In the genomic region with DNA sequence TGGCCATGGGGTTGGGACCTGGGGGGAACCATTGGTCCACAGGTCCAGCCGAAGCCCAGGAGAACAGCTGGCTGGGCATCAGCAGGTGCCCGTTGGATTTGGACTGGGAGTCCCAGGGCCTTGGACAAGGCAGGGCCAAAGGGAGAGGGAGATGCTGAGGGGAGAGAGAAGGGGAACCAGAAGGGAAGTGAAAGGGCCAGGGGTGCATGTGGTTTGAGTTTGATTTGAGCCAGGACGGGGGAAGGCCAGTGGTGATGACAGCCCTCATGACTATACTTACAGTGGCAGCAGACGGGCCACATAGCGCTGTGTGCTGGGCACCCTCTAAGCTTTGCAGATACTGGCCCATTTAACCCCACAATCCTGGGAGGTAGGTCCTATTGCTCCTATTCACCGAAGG, we compare ENCODE assay signal across 1 cellular context.
TF ChIP-seq lines count a peak whose summit lies in the region.

No MANE protein-coding gene starts in this region.

TF ChIP-seq in GM12878, 131 proteins besides CTCF, POLR2A, EP300 and RAD21 (continues in another document):
- TF ChIP-seq ASH2L (IDR thresholded peaks at IDR 0.05; ENCODE audit: borderline replicate concordance, low read depth) (no peak), ZNF207 (IDR thresholded peaks at IDR 0.05; ENCODE audit: borderline replicate concordance) (no peak), CBFB (IDR thresholded peaks at IDR 0.05; ENCODE audit: low read depth) (no peak), DPF2 (IDR thresholded peaks at IDR 0.05) (peak; percentile 64; the same call in 1 of the 2 replicates), MTA2 (IDR thresholded peaks at IDR 0.05; ENCODE audit: low read depth) (no peak; the same call in 1 of the 2 replicates), TBL1XR1 (IDR thresholded peaks at IDR 0.05; ENCODE audit: low read depth, low read length) (no peak), POLR2AphosphoS2 (IDR thresholded peaks at IDR 0.05; ENCODE audit: low read depth, low read length) (no peak), BRCA1 (IDR thresholded peaks at IDR 0.05; ENCODE audit: low read depth, low read length) (no peak), CBX5 (IDR thresholded peaks at IDR 0.05; ENCODE audit: low read depth) (no peak), FOS (IDR thresholded peaks at IDR 0.05; ENCODE audit: borderline replicate concordance, extremely low read depth, insufficient read length) (no peak), HDAC6 (IDR thresholded peaks at IDR 0.05; ENCODE audit: unreplicated experiment) (no peak), ZNF217 (IDR thresholded peaks at IDR 0.05) (no peak), MTA3 (IDR thresholded peaks at IDR 0.05; ENCODE audit: borderline replicate concordance, low read length) (no peak), RUNX3 (IDR thresholded peaks at IDR 0.05; ENCODE audit: low read length) (peak; percentile 90), CHD2 (IDR thresholded peaks at IDR 0.05; ENCODE audit: borderline replicate concordance, low read depth, low read length) (0 out of 2 replicates have a peak, but pooled peaks have one; percentile 47), TAF1 (IDR thresholded peaks at IDR 0.05; ENCODE audit: borderline replicate concordance, low read depth, low read length) (no peak), YY1 (IDR thresholded peaks at IDR 0.05; ENCODE audit: low read depth, low read length) (no peak), NR2F1 (conservative IDR thresholded peaks at IDR 0.05) (peak; percentile 70), ZNF274 (IDR thresholded peaks at IDR 0.05; ENCODE audit: insufficient read depth, insufficient read length) (no peak)
- TF ChIP-seq, protein P1, sequence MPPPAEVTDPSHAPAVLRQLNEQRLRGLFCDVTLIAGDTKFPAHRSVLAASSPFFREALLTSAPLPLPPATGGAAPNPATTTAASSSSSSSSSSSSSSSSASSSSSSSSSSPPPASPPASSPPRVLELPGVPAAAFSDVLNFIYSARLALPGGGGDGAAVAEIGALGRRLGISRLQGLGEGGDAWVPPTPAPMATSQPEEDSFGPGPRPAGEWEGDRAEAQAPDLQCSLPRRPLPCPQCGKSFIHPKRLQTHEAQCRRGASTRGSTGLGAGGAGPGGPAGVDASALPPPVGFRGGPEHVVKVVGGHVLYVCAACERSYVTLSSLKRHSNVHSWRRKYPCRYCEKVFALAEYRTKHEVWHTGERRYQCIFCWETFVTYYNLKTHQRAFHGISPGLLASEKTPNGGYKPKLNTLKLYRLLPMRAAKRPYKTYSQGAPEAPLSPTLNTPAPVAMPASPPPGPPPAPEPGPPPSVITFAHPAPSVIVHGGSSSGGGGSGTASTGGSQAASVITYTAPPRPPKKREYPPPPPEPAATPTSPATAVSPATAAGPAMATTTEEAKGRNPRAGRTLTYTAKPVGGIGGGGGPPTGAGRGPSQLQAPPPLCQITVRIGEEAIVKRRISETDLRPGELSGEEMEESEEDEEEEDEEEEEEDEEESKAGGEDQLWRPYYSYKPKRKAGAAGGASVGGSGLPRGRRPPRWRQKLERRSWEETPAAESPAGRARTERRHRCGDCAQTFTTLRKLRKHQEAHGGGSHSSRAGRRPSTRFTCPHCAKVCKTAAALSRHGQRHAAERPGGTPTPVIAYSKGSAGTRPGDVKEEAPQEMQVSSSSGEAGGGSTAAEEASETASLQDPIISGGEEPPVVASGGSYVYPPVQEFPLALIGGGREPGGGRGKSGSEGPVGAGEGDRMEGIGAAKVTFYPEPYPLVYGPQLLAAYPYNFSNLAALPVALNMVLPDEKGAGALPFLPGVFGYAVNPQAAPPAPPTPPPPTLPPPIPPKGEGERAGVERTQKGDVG (CRISPR knock-in tag; IDR thresholded peaks at IDR 0.05) = no peak
- TF ChIP-seq, protein P2, sequence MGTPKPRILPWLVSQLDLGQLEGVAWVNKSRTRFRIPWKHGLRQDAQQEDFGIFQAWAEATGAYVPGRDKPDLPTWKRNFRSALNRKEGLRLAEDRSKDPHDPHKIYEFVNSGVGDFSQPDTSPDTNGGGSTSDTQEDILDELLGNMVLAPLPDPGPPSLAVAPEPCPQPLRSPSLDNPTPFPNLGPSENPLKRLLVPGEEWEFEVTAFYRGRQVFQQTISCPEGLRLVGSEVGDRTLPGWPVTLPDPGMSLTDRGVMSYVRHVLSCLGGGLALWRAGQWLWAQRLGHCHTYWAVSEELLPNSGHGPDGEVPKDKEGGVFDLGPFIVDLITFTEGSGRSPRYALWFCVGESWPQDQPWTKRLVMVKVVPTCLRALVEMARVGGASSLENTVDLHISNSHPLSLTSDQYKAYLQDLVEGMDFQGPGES (IDR thresholded peaks at IDR 0.05) = no peak
- TF ChIP-seq, protein P3, sequence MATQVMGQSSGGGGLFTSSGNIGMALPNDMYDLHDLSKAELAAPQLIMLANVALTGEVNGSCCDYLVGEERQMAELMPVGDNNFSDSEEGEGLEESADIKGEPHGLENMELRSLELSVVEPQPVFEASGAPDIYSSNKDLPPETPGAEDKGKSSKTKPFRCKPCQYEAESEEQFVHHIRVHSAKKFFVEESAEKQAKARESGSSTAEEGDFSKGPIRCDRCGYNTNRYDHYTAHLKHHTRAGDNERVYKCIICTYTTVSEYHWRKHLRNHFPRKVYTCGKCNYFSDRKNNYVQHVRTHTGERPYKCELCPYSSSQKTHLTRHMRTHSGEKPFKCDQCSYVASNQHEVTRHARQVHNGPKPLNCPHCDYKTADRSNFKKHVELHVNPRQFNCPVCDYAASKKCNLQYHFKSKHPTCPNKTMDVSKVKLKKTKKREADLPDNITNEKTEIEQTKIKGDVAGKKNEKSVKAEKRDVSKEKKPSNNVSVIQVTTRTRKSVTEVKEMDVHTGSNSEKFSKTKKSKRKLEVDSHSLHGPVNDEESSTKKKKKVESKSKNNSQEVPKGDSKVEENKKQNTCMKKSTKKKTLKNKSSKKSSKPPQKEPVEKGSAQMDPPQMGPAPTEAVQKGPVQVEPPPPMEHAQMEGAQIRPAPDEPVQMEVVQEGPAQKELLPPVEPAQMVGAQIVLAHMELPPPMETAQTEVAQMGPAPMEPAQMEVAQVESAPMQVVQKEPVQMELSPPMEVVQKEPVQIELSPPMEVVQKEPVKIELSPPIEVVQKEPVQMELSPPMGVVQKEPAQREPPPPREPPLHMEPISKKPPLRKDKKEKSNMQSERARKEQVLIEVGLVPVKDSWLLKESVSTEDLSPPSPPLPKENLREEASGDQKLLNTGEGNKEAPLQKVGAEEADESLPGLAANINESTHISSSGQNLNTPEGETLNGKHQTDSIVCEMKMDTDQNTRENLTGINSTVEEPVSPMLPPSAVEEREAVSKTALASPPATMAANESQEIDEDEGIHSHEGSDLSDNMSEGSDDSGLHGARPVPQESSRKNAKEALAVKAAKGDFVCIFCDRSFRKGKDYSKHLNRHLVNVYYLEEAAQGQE (IDR thresholded peaks at IDR 0.05; ENCODE audit: low read depth, low read length) = no peak
- TF ChIP-seq, protein P4, sequence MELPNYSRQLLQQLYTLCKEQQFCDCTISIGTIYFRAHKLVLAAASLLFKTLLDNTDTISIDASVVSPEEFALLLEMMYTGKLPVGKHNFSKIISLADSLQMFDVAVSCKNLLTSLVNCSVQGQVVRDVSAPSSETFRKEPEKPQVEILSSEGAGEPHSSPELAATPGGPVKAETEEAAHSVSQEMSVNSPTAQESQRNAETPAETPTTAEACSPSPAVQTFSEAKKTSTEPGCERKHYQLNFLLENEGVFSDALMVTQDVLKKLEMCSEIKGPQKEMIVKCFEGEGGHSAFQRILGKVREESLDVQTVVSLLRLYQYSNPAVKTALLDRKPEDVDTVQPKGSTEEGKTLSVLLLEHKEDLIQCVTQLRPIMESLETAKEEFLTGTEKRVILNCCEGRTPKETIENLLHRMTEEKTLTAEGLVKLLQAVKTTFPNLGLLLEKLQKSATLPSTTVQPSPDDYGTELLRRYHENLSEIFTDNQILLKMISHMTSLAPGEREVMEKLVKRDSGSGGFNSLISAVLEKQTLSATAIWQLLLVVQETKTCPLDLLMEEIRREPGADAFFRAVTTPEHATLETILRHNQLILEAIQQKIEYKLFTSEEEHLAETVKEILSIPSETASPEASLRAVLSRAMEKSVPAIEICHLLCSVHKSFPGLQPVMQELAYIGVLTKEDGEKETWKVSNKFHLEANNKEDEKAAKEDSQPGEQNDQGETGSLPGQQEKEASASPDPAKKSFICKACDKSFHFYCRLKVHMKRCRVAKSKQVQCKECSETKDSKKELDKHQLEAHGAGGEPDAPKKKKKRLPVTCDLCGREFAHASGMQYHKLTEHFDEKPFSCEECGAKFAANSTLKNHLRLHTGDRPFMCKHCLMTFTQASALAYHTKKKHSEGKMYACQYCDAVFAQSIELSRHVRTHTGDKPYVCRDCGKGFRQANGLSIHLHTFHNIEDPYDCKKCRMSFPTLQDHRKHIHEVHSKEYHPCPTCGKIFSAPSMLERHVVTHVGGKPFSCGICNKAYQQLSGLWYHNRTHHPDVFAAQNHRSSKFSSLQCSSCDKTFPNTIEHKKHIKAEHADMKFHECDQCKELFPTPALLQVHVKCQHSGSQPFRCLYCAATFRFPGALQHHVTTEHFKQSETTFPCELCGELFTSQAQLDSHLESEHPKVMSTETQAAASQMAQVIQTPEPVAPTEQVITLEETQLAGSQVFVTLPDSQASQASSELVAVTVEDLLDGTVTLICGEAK (IDR thresholded peaks at IDR 0.05; ENCODE audit: borderline replicate concordance) = no peak
- TF ChIP-seq, protein P5, sequence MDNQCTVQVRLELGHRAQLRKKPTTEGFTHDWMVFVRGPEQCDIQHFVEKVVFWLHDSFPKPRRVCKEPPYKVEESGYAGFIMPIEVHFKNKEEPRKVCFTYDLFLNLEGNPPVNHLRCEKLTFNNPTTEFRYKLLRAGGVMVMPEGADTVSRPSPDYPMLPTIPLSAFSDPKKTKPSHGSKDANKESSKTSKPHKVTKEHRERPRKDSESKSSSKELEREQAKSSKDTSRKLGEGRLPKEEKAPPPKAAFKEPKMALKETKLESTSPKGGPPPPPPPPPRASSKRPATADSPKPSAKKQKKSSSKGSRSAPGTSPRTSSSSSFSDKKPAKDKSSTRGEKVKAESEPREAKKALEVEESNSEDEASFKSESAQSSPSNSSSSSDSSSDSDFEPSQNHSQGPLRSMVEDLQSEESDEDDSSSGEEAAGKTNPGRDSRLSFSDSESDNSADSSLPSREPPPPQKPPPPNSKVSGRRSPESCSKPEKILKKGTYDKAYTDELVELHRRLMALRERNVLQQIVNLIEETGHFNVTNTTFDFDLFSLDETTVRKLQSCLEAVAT (IDR thresholded peaks at IDR 0.05) = peak; percentile 65; the same call in 1 of the 2 replicates
- TF ChIP-seq, protein P6, sequence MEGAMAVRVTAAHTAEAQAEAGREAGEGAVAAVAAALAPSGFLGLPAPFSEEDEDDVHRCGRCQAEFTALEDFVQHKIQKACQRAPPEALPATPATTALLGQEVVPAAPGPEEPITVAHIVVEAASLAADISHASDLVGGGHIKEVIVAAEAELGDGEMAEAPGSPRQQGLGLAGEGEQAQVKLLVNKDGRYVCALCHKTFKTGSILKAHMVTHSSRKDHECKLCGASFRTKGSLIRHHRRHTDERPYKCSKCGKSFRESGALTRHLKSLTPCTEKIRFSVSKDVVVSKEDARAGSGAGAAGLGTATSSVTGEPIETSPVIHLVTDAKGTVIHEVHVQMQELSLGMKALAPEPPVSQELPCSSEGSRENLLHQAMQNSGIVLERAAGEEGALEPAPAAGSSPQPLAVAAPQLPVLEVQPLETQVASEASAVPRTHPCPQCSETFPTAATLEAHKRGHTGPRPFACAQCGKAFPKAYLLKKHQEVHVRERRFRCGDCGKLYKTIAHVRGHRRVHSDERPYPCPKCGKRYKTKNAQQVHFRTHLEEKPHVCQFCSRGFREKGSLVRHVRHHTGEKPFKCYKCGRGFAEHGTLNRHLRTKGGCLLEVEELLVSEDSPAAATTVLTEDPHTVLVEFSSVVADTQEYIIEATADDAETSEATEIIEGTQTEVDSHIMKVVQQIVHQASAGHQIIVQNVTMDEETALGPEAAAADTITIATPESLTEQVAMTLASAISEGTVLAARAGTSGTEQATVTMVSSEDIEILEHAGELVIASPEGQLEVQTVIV (IDR thresholded peaks at IDR 0.05; ENCODE audit: borderline replicate concordance, partially characterized antibody) = no peak
- TF ChIP-seq, protein P7, sequence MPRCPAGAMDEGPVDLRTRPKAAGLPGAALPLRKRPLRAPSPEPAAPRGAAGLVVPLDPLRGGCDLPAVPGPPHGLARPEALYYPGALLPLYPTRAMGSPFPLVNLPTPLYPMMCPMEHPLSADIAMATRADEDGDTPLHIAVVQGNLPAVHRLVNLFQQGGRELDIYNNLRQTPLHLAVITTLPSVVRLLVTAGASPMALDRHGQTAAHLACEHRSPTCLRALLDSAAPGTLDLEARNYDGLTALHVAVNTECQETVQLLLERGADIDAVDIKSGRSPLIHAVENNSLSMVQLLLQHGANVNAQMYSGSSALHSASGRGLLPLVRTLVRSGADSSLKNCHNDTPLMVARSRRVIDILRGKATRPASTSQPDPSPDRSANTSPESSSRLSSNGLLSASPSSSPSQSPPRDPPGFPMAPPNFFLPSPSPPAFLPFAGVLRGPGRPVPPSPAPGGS (IDR thresholded peaks at IDR 0.05; ENCODE audit: borderline replicate concordance, insufficient read depth, low read depth, low read length, poor library complexity, severe bottlenecking) = no peak
- TF ChIP-seq, protein P8, sequence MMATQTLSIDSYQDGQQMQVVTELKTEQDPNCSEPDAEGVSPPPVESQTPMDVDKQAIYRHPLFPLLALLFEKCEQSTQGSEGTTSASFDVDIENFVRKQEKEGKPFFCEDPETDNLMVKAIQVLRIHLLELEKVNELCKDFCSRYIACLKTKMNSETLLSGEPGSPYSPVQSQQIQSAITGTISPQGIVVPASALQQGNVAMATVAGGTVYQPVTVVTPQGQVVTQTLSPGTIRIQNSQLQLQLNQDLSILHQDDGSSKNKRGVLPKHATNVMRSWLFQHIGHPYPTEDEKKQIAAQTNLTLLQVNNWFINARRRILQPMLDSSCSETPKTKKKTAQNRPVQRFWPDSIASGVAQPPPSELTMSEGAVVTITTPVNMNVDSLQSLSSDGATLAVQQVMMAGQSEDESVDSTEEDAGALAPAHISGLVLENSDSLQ (IDR thresholded peaks at IDR 0.05) = 0 out of 2 replicates have a peak, but pooled peaks have one; percentile 31
- TF ChIP-seq, protein P9, sequence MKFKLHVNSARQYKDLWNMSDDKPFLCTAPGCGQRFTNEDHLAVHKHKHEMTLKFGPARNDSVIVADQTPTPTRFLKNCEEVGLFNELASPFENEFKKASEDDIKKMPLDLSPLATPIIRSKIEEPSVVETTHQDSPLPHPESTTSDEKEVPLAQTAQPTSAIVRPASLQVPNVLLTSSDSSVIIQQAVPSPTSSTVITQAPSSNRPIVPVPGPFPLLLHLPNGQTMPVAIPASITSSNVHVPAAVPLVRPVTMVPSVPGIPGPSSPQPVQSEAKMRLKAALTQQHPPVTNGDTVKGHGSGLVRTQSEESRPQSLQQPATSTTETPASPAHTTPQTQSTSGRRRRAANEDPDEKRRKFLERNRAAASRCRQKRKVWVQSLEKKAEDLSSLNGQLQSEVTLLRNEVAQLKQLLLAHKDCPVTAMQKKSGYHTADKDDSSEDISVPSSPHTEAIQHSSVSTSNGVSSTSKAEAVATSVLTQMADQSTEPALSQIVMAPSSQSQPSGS (IDR thresholded peaks at IDR 0.05; ENCODE audit: low read length) = no peak
- TF ChIP-seq, protein P10, sequence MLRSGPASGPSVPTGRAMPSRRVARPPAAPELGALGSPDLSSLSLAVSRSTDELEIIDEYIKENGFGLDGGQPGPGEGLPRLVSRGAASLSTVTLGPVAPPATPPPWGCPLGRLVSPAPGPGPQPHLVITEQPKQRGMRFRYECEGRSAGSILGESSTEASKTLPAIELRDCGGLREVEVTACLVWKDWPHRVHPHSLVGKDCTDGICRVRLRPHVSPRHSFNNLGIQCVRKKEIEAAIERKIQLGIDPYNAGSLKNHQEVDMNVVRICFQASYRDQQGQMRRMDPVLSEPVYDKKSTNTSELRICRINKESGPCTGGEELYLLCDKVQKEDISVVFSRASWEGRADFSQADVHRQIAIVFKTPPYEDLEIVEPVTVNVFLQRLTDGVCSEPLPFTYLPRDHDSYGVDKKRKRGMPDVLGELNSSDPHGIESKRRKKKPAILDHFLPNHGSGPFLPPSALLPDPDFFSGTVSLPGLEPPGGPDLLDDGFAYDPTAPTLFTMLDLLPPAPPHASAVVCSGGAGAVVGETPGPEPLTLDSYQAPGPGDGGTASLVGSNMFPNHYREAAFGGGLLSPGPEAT (IDR thresholded peaks at IDR 0.05; ENCODE audit: low read depth) = peak; percentile 24; the same call in 1 of the 2 replicates
